In genomic region chr22:36764641-36765040, GRCh38 we compare ENCODE assay signal across 15 cellular contexts. TPM values are rescaled to one million over a fixed set of nuclear protein-coding genes. Genes with fewer than 3 reads are reported as not detected.
"Had no signal": no experiment of that assay in that cellular context is flagged by ENCODE, and none has a peak within 500 bp of the region (broad histone marks: within the 10 kb centered on the region; RNA-seq: fewer than 3 reads in every experiment).

No MANE protein-coding gene starts in this region.

- H3K27ac ChIP-seq: breast epithelium, gastrocnemius medialis, left ventricle myocardium inferior, neural progenitor cell, parathyroid adenoma, tibial artery had no signal

- DNase-seq: activated CD4-positive, alpha-beta T cell treated with anti-CD3 and anti-CD28 coated beads, Interleukin-2, amount 50 U/mL, for 48 hours; activated gamma-delta T cell; erythroblast; gastrocnemius medialis; left ventricle myocardium inferior; stimulated activated naive CD4-positive, alpha-beta T cell had no signal

- H3K36me3 ChIP-seq: breast epithelium, neural progenitor cell had no signal

- H3K4me3 Mint-ChIP-seq: activated naive CD4-positive, alpha-beta T cell treated with anti-CD3 and anti-CD28 coated beads, Interleukin-2, amount 50 U/mL, for 24 hours; memory B cell; T-helper 1 cell treated with Interleukin-12 subunit alpha and Interleukin-12 subunit beta and Interleukin-4 antibody, amounts not matched to agents 30 μg/mL and 1 μg/mL, for 36 hours had no signal

- H3K4me3 ChIP-seq: breast epithelium, gastrocnemius medialis, left ventricle myocardium inferior, neural progenitor cell, tibial artery had no signal

- H3K9me3 ChIP-seq: breast epithelium, gastrocnemius medialis, left ventricle myocardium inferior, tibial artery had no signal

- ATAC-seq: gastrocnemius medialis had no signal

- H3K27me3 Mint-ChIP-seq: activated naive CD4-positive, alpha-beta T cell treated with anti-CD3 and anti-CD28 coated beads, Interleukin-2, amount 50 U/mL, for 24 hours; memory B cell had no signal

- H3K9me3 Mint-ChIP-seq: activated naive CD4-positive, alpha-beta T cell treated with anti-CD3 and anti-CD28 coated beads, Interleukin-2, amount 50 U/mL, for 24 hours; memory B cell; neural progenitor cell; T-helper 1 cell treated with Interleukin-12 subunit alpha and Interleukin-12 subunit beta and Interleukin-4 antibody, amounts not matched to agents 30 μg/mL and 1 μg/mL, for 36 hours had no signal

- H3K4me1 ChIP-seq: breast epithelium, gastrocnemius medialis, neural progenitor cell, parathyroid adenoma, tibial artery had no signal

- H3K27ac Mint-ChIP-seq: activated naive CD4-positive, alpha-beta T cell treated with anti-CD3 and anti-CD28 coated beads, Interleukin-2, amount 50 U/mL, for 24 hours; memory B cell; neural progenitor cell; T-helper 1 cell treated with Interleukin-12 subunit alpha and Interleukin-12 subunit beta and Interleukin-4 antibody, amounts not matched to agents 30 μg/mL and 1 μg/mL, for 36 hours had no signal

- H3K27me3 ChIP-seq: breast epithelium, gastrocnemius medialis, neural progenitor cell, tibial artery had no signal

RNA-seq across cellular contexts. Expression of gene PVALB, which starts 52.2 kb away (rescaled TPM):
- total RNA-seq: astrocyte, kidney epithelial cell, left ventricle myocardium inferior had no signal
